ENCODE assay signal across 18 cellular contexts in the genomic region with DNA sequence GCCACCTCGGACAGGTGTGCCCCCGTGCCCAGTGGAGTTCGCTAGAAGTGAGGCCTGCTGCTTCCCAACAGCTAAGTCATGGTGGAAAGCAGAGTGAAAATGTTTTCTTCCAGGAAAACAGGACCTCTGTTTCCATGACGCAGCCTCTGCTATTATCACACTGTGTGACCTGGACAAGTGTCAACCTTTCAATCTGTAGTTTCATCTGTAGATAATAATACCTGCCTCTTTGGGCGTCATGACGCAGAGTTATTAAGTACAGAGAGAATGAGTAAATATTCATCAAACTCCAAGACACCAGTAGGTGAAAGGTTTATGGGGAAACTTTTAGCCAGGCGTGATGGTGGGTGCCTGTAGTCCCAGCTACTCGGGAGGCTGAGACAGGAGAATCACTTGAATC.
"Had no signal": no experiment of that assay in that cellular context is flagged by ENCODE, and none has a peak within 500 bp of the region (broad histone marks: within the 10 kb centered on the region; RNA-seq: fewer than 3 reads in every experiment).

No MANE protein-coding gene starts in this region.

- H3K4me1 ChIP-seq: sigmoid colon had no signal

- ATAC-seq: activated CD8-positive, alpha-beta memory T cell treated with anti-CD3 and anti-CD28 coated beads, Interleukin-2, amount 10 ng/mL, durations not matched to agents 7 days and 5 days; mucosa of descending colon; naive thymus-derived CD8-positive, alpha-beta T cell; psoas muscle; stimulated activated naive CD8-positive, alpha-beta T cell treated with anti-CD3 and anti-CD28 coated beads, Interleukin-15, amount 100 ng/mL, for 72 hours had no signal

- H3K36me3 ChIP-seq: lower lobe of right lung, sigmoid colon, thoracic aorta, vagina had no signal

- H3K9me3 Mint-ChIP-seq: activated naive CD8-positive, alpha-beta T cell treated with anti-CD3 and anti-CD28 coated beads, Interleukin-2, amount 10 ng/mL, durations not matched to agents 7 days and 5 days; naive thymus-derived CD8-positive, alpha-beta T cell; stimulated activated naive CD8-positive, alpha-beta T cell treated with anti-CD3 and anti-CD28 coated beads, Interleukin-15, amount 100 ng/mL, for 72 hours had no signal

- H3K9me3 ChIP-seq: lower lobe of right lung, mucosa of descending colon, psoas muscle, sigmoid colon, thoracic aorta, vagina had no signal

- H3K4me3 Mint-ChIP-seq: activated CD8-positive, alpha-beta memory T cell treated with anti-CD3 and anti-CD28 coated beads, Interleukin-2, amount 10 ng/mL, durations not matched to agents 7 days and 5 days; activated naive CD8-positive, alpha-beta T cell treated with anti-CD3 and anti-CD28 coated beads, Interleukin-2, amount 10 ng/mL, durations not matched to agents 7 days and 5 days; naive thymus-derived CD8-positive, alpha-beta T cell; stimulated activated naive CD8-positive, alpha-beta T cell treated with anti-CD3 and anti-CD28 coated beads, Interleukin-15, amount 100 ng/mL, for 72 hours had no signal

- H3K27ac Mint-ChIP-seq: activated CD8-positive, alpha-beta memory T cell treated with anti-CD3 and anti-CD28 coated beads, Interleukin-2, amount 10 ng/mL, durations not matched to agents 7 days and 5 days; activated naive CD8-positive, alpha-beta T cell treated with anti-CD3 and anti-CD28 coated beads, Interleukin-2, amount 10 ng/mL, durations not matched to agents 7 days and 5 days; naive thymus-derived CD8-positive, alpha-beta T cell had no signal

- H3K36me3 Mint-ChIP-seq: activated CD8-positive, alpha-beta memory T cell treated with anti-CD3 and anti-CD28 coated beads, Interleukin-2, amount 10 ng/mL, durations not matched to agents 7 days and 5 days; activated naive CD8-positive, alpha-beta T cell treated with anti-CD3 and anti-CD28 coated beads, Interleukin-2, amount 10 ng/mL, durations not matched to agents 7 days and 5 days; naive thymus-derived CD8-positive, alpha-beta T cell had no signal

- H3K4me3 ChIP-seq: lower lobe of right lung, mucosa of descending colon, psoas muscle, sigmoid colon, thoracic aorta, vagina had no signal

- H3K27me3 ChIP-seq: vagina had no signal

- H3K4me1 Mint-ChIP-seq: activated naive CD8-positive, alpha-beta T cell treated with anti-CD3 and anti-CD28 coated beads, Interleukin-2, amount 10 ng/mL, durations not matched to agents 7 days and 5 days had no signal

- DNase-seq: activated CD4-positive, alpha-beta T cell treated with anti-CD3 and anti-CD28 coated beads for 1 hour; activated CD4-positive, alpha-beta T cell treated with anti-CD3 and anti-CD28 coated beads, Interleukin-2, amount 50 U/mL, for 48 hours; activated CD8-positive, alpha-beta memory T cell treated with anti-CD3 and anti-CD28 coated beads, Interleukin-2, amount 10 ng/mL, durations not matched to agents 7 days and 5 days; activated gamma-delta T cell treated with Interleukin-2 at 50 U/mL for 16 hours; activated naive CD8-positive, alpha-beta T cell treated with anti-CD3 and anti-CD28 coated beads, Interleukin-2, amount 10 ng/mL, durations not matched to agents 7 days and 5 days; activated T-cell treated with anti-CD3 and anti-CD28 coated beads, Interleukin-2, amount 50 U/mL, for 48 hours; kidney; lower lobe of right lung; mucosa of descending colon; naive thymus-derived CD8-positive, alpha-beta T cell; psoas muscle; sigmoid colon; stimulated activated CD4-positive, alpha-beta T cell treated with anti-CD3 and anti-CD28 coated beads, Interleukin-4, amount 100 ng/mL, for 24 hours; stimulated activated naive CD8-positive, alpha-beta T cell treated with anti-CD3 and anti-CD28 coated beads, Interleukin-15, amount 100 ng/mL, for 72 hours had no signal

- FAIRE-seq: endothelial cell of umbilical vein, frontal cortex, kidney had no signal

- H3K27ac ChIP-seq: lower lobe of right lung had no signal
